ENCODE assay signal across 23 cellular contexts in the genomic region with DNA sequence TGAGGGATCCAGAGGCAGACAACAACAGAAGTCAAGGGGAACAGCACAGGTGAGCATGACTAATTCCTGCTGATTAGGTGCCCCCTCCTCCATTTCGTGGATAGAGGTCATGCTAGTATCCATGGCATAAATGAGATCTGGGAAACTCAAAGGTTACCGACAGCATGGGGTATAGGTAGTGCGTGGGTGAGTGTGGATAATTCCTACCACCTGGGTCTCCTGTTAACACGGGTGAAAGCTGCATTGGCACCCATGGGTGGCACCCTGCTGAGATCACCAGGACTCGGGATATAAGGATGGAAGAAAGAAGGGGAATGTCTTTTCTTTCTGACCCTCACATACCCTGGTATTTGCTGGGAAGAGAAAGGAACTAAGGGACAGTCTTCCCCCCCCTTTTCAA. TPM values are rescaled to one million over a fixed set of nuclear protein-coding genes. Genes with fewer than 3 reads are reported as not detected.
DNase-seq lines count a peak whose midpoint lies in the region; ATAC-seq, FAIRE-seq and TF ChIP-seq lines count a peak whose summit lies in the region.
"Had no signal": no experiment of that assay in that cellular context is flagged by ENCODE, and none has a peak within 500 bp of the region (broad histone marks: within the 10 kb centered on the region; RNA-seq: fewer than 3 reads in every experiment).

No MANE protein-coding gene starts in this region.

- H3K36me3 Mint-ChIP-seq in stimulated activated memory B cell treated with anti-CD40 and anti-IgM and Interleukin-4, amounts not matched to agents 10 μg/mL and 1 μg/mL and 100 μg/mL, for 72 hours = peaks cover 20% of the 10 kb centered on the region
- H3K36me3 Mint-ChIP-seq: CD8-positive, alpha-beta T cell had no signal

- intact Hi-C loops in GM12878 (cut with micrococcal nuclease; ENCODE audit: unreplicated experiment) = no loop called here

- H3K4me1 ChIP-seq in HEK293 (ENCODE audit: control insufficient read depth, insufficient read depth, low read length) (no peaks in the 10 kb centered on the region), GM12878 (ENCODE audit: control insufficient read depth, insufficient read depth, low read length) (no peaks in the 10 kb centered on the region), smooth muscle cell (ENCODE audit: low read depth) (no peaks in the 10 kb centered on the region)
- H3K4me1 ChIP-seq: A549; BLaER1 treated with 17β-estradiol and CSF1 and Interleukin-3, amounts not matched to agents 10 nM and 100 nM; Caco-2 had no signal

- H2AFZ ChIP-seq in GM12878 (ENCODE audit: control insufficient read depth, low read depth, low read length) = no peak overlapping the region
- no peak overlapping the region for H2AFZ ChIP-seq in smooth muscle cell (ENCODE audit: low read depth)

- no peak overlapping the region for H3K4me3 Mint-ChIP-seq in stimulated activated memory B cell treated with anti-CD40 and anti-IgM and Interleukin-4, amounts not matched to agents 10 μg/mL and 1 μg/mL and 100 μg/mL, for 72 hours
- H3K4me3 Mint-ChIP-seq: B cell; CD4-positive, alpha-beta T cell; CD8-positive, alpha-beta T cell had no signal

- TF ChIP-seq POLR2A in GM12891 (IDR thresholded peaks at IDR 0.05; ENCODE audit: low read depth, low read length) (no peak), GM12878 (IDR thresholded peaks at IDR 0.05; ENCODE audit: low read depth, low read length) (no peak)

- peaks cover 8% of the 10 kb centered on the region for H3K9me3 Mint-ChIP-seq in stimulated activated memory B cell treated with anti-CD40 and anti-IgM and Interleukin-4, amounts not matched to agents 10 μg/mL and 1 μg/mL and 100 μg/mL, for 72 hours

- no peak overlapping the region for H3K27ac Mint-ChIP-seq in stimulated activated memory B cell treated with anti-CD40 and anti-IgM and Interleukin-4, amounts not matched to agents 10 μg/mL and 1 μg/mL and 100 μg/mL, for 72 hours
- H3K27ac Mint-ChIP-seq: B cell; CD4-positive, alpha-beta T cell; CD8-positive, alpha-beta T cell had no signal

- no peaks in the 10 kb centered on the region for H3K9me3 ChIP-seq in HEK293 (ENCODE audit: control insufficient read depth, insufficient read depth, low read depth, low read length)
- H3K9me3 ChIP-seq in GM12878 (replicated peaks; ENCODE audit: control insufficient read depth, insufficient read depth, low read length) = peaks cover 16% of the 10 kb centered on the region
- no peaks in the 10 kb centered on the region for H3K9me3 ChIP-seq in smooth muscle cell (replicated peaks; ENCODE audit: low read depth)

- H3K79me2 ChIP-seq in GM12878 (ENCODE audit: control insufficient read depth, insufficient read depth, low read length) (no peaks in the 10 kb centered on the region), smooth muscle cell (ENCODE audit: low read depth) (no peaks in the 10 kb centered on the region)

- peak; percentile 20 for DNase-seq in DMS 273 (lab: John Stamatoyannopoulos, UW; ENCODE audit: unreplicated experiment)
- DNase-seq in DMS 273 treated with DMSO at 0.1 percent for 48 hours (lab: John Stamatoyannopoulos, UW) = no peak
- no peak for DNase-seq in GM12891 (ENCODE audit: insufficient read length, low spot score)
- DNase-seq in GM12878 (ENCODE audit: low read depth, low spot score) = no peak
- DNase-seq in smooth muscle cell (lab: John Stamatoyannopoulos, UW; ENCODE audit: unreplicated experiment) = no peak
- DNase-seq: AML-193; Caco-2; Calu3; CD4-positive, alpha-beta T cell; CD8-positive, alpha-beta T cell; DMS79 treated with DMSO at 0.1 percent for 48 hours; GF-D8 had no signal

- TF ChIP-seq CTCF in HEK293 (tag by site-specific recombination; IDR thresholded peaks at IDR 0.05) (no peak), GM12878 (IDR thresholded peaks at IDR 0.05 in 2 of 3, conservative IDR thresholded peaks at IDR 0.05 in 1 of 3; ENCODE audit: control insufficient read depth in 2 of 3, extremely low read depth in 1 of 3, insufficient read depth in 1 of 3, low read depth in 3 of 3, low read length in 3 of 3) (no peak), smooth muscle cell (IDR thresholded peaks at IDR 0.05; ENCODE audit: borderline replicate concordance, insufficient read depth, poor library complexity, severe bottlenecking) (no peak)

- CTCF ChIA-PET in HEK293 (lab: Yijun Ruan, JAX) (no interaction called here), GM12878 (lab: Yijun Ruan, JAX) (no interaction called here)

- in situ Hi-C loops in GM12878 (cut with MboI) = no loop called here

- SMC1A ChIA-PET in GM12878 (lab: Charles Lee; ENCODE audit: uncharacterized antibody, unreplicated experiment) = interaction anchor here (0.6 kb wide), 1 partner anchor 167 kb away, joined by 3 read pairs; no protein-coding TSS in a partner anchor

- H3K9ac ChIP-seq in GM12878 (ENCODE audit: control insufficient read depth, insufficient read depth, low read length) (no peak overlapping the region), smooth muscle cell (ENCODE audit: low read depth) (no peak overlapping the region)
- H3K9ac ChIP-seq: BLaER1 treated with 17β-estradiol and CSF1 and Interleukin-3, amounts not matched to agents 10 nM and 100 nM had no signal

- no peaks in the 10 kb centered on the region for H4K20me1 ChIP-seq in GM12878 (ENCODE audit: control insufficient read depth, insufficient read depth)
- H4K20me1 ChIP-seq in smooth muscle cell (ENCODE audit: low read depth) = no peaks in the 10 kb centered on the region
- H4K20me1 ChIP-seq: BLaER1 treated with 17β-estradiol and CSF1 and Interleukin-3, amounts not matched to agents 10 nM and 100 nM had no signal

- H3F3A ChIP-seq in smooth muscle cell (ENCODE audit: low read depth) = no peaks in the 10 kb centered on the region

- no peak overlapping the region for H3K4me3 ChIP-seq in HEK293 (ENCODE audit: low read depth, low read length)
- no peak overlapping the region for H3K4me3 ChIP-seq in GM12878
- H3K4me3 ChIP-seq in smooth muscle cell = no peak overlapping the region
- H3K4me3 ChIP-seq: A549; BLaER1 treated with 17β-estradiol and CSF1 and Interleukin-3, amounts not matched to agents 10 nM and 100 nM had no signal

- no peak for TF ChIP-seq RAD21 in GM12878 (IDR thresholded peaks at IDR 0.05; ENCODE audit: insufficient read depth, low read depth, low read length)

- 41% methylated on average over 5 of the region's 5 CpGs for WGBS in GM12878 (ENCODE audit: insufficient coverage, insufficient replicate concordance, low lambda C conversion rate, missing lambda C conversion rate)
- WGBS in smooth muscle cell (ENCODE audit: low lambda C conversion rate) = 91% methylated on average over 5 of the region's 5 CpGs

- H3K4me2 ChIP-seq in GM12878 (ENCODE audit: control insufficient read depth, insufficient read depth) (no peak overlapping the region), smooth muscle cell (no peak overlapping the region)
- H3K4me2 ChIP-seq: A549; BLaER1 treated with 17β-estradiol and CSF1 and Interleukin-3, amounts not matched to agents 10 nM and 100 nM had no signal

- POLR2A ChIA-PET in HEK293 (lab: Yijun Ruan, JAX) = no interaction called here
- POLR2A ChIA-PET in GM12878 (lab: Charles Lee) = no interaction called here

- peaks cover 16% of the 10 kb centered on the region for H3K27me3 Mint-ChIP-seq in stimulated activated memory B cell treated with anti-CD40 and anti-IgM and Interleukin-4, amounts not matched to agents 10 μg/mL and 1 μg/mL and 100 μg/mL, for 72 hours

- ATAC-seq in GM12878 (no peak), HG02973 (IDR thresholded peaks at IDR 0.05; ENCODE audit: unreplicated experiment) (no peak)
- ATAC-seq in stimulated activated memory B cell treated with anti-CD40 and anti-IgM and Interleukin-4, amounts not matched to agents 10 μg/mL and 1 μg/mL and 100 μg/mL, for 72 hours = no peak
- ATAC-seq: A549; CD8-positive, alpha-beta T cell had no signal

- no TSS peak for BruUV-seq in GM12878 (replicated peaks; lab: Mats Ljungman, UMichigan)

- H3K36me3 ChIP-seq in HEK293 (ENCODE audit: control insufficient read depth in 2 of 2, insufficient read depth in 1 of 2, low read length in 2 of 2) (no peaks in the 10 kb centered on the region), GM12878 (ENCODE audit: control insufficient read depth in 2 of 2, insufficient read depth in 2 of 2, low read length in 1 of 2) (no peaks in the 10 kb centered on the region), smooth muscle cell (ENCODE audit: low read depth) (no peaks in the 10 kb centered on the region)

- H3K4me1 Mint-ChIP-seq in stimulated activated memory B cell treated with anti-CD40 and anti-IgM and Interleukin-4, amounts not matched to agents 10 μg/mL and 1 μg/mL and 100 μg/mL, for 72 hours = peaks cover 7% of the 10 kb centered on the region
- H3K4me1 Mint-ChIP-seq: B cell had no signal

- TF ChIP-seq EP300 in GM12878 (IDR thresholded peaks at IDR 0.05; ENCODE audit: borderline replicate concordance in 1 of 2, control insufficient read depth in 1 of 2, low read depth in 2 of 2, low read length in 2 of 2) = no peak

- RAD21 ChIA-PET in GM12878 (lab: Charles Lee; ENCODE audit: unreplicated experiment) = no interaction called here

- H3K27ac ChIP-seq in HEK293 (ENCODE audit: extremely low read depth, low read depth, low read length) = no peak overlapping the region
- H3K27ac ChIP-seq in GM12878 (ENCODE audit: control insufficient read depth, insufficient read depth) = no peak overlapping the region
- no peak overlapping the region for H3K27ac ChIP-seq in smooth muscle cell (ENCODE audit: low read depth)
- H3K27ac ChIP-seq: 22Rv1; A549; BLaER1 treated with 17β-estradiol and CSF1 and Interleukin-3, amounts not matched to agents 10 nM and 100 nM; C4-2B had no signal

- FAIRE-seq in GM12891 (lab: Jason Lieb, UNC) (peak; percentile 5), GM12878 (lab: Jason Lieb, UNC) (no peak)
- FAIRE-seq: A549, D721Med, G401.6, GM19239 had no signal

- H3K27me3 ChIP-seq in GM12878 (replicated peaks in 1 of 2; ENCODE audit: control insufficient read depth in 2 of 2, insufficient read depth in 2 of 2, low read length in 1 of 2) (no peaks in the 10 kb centered on the region), smooth muscle cell (ENCODE audit: low read depth) (no peaks in the 10 kb centered on the region)
- H3K27me3 ChIP-seq: BLaER1 treated with 17β-estradiol and CSF1 and Interleukin-3, amounts not matched to agents 10 nM and 100 nM had no signal

RNA-seq across cellular contexts. Expression of a gene that starts 14.4 kb away (rescaled TPM):
- 21.8 TPM for polyA plus RNA-seq in GM12891 (2012; ENCODE audit: low read depth, missing spikeins)
- 15.8 and 17.7 TPM in 2 replicates for total RNA-seq in GM12878 (2013; cell fraction: nucleolus; rRNA removed)
- total RNA-seq in GM12878 (2014; rRNA removed) = 9.8 and 12.8 TPM in 2 replicates
- 9.2 TPM in 2 replicates for total RNA-seq in GM12878 (2014; rRNA removed; fragmentation: Illumina TruSeq; extraction: Trizol)
- total RNA-seq in GM12878 (2021) = 37.1 and 37.2 TPM in 2 replicates
- 4.2 TPM for polyA plus RNA-seq in GM12878 (2011; ENCODE audit: low read depth)
- 1.5 and 1.6 TPM in 2 replicates for polyA plus RNA-seq in GM12878 (2011; rRNA removed)
- 2.0 and 3.3 TPM in 2 replicates for polyA plus RNA-seq in GM12878 (2011; cell fraction: cytosol; rRNA removed)
- 4.1 and 5.9 TPM in 2 replicates for polyA plus RNA-seq in GM12878 (2011; cell fraction: nucleus; rRNA removed)
- polyA plus RNA-seq in GM12878 (2012) = 13.1 and 13.3 TPM in 2 replicates
- 8.4 and 9.3 TPM in 2 replicates for polyA plus RNA-seq in GM12878 (2014; fragmentation: Illumina TruSeq; extraction: Trizol)
- polyA plus RNA-seq in GM12878 (2014; fragmentation: Nextera tagmentation; extraction: Ambion mirVana) = 1 to 10 TPM; 2.3 to 5.6 TPM
- 21.8 and 25.7 TPM in 2 replicates for polyA plus RNA-seq in GM12878 (2014; rRNA removed)
- 1 to 10 TPM; 4.3 to 8.3 TPM for polyA plus RNA-seq in GM12878 (2016; fragmentation: Nextera tagmentation; extraction: Ambion mirVana)
- polyA minus RNA-seq in GM12878 (2011; rRNA and poly(A)+ RNA removed) = 0.80 and 2.0 TPM in 2 replicates
- polyA minus RNA-seq in GM12878 (2011; cell fraction: cytosol; rRNA and poly(A)+ RNA removed) = 1.7 and 1.9 TPM in 2 replicates
- 3.1 and 5.0 TPM in 2 replicates for polyA minus RNA-seq in GM12878 (2011; cell fraction: nucleus; rRNA and poly(A)+ RNA removed)
- 14.5 and 16.0 TPM in 2 replicates for total RNA-seq in smooth muscle cell
- 10.4 and 12.6 TPM in 2 replicates for polyA plus RNA-seq in smooth muscle cell
- total RNA-seq: Caco-2 had no signal
